11 cellular contexts compared by ENCODE assay signal in the genomic region with DNA sequence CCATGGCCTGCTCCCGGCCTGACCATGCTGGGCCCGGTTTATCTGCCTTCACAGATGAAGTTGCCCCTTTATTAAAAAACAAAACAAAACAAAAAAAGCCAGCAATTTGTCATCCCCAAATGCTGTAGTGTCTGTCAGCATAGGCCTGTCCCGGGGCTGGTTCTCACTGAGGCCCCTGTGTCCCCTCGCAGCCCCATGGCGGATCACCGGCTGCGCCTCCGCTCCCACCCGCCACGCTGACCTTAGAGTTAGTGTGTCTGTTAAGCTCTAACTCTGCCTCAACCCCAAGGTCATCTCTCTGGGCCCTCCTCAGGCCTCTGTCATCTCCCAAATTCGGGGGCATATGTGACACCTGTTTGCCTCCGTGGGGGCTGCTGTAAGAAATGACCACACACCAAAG. TPM values are rescaled to one million over a fixed set of nuclear protein-coding genes. Genes with fewer than 3 reads are reported as not detected.
DNase-seq lines count a peak whose midpoint lies in the region; ATAC-seq and TF ChIP-seq lines count a peak whose summit lies in the region.
"Had no signal": no experiment of that assay in that cellular context is flagged by ENCODE, and none has a peak within 500 bp of the region (broad histone marks: within the 10 kb centered on the region; RNA-seq: fewer than 3 reads in every experiment).

No MANE protein-coding gene starts in this region.

- H3K27ac ChIP-seq in mammary epithelial cell (ENCODE audit: insufficient read depth, low read depth, low read length) (no peak overlapping the region), breast epithelium (peak overlapping the region; percentile 96 to 98)

- BruUV-seq in MCF 10A (replicated peaks; lab: Mats Ljungman, UMichigan) (no TSS peak), mammary epithelial cell (replicated peaks; lab: Mats Ljungman, UMichigan) (no TSS peak)

- DNase-seq in MCF 10A (ENCODE audit: unreplicated experiment) (no peak), mammary epithelial cell (no peak), breast epithelium (ENCODE audit: low spot score in 2 of 2) (no peak), type B pancreatic cell (ENCODE audit: extremely low spot score, unreplicated experiment) (no peak), islet precursor cell (no peak), SKM-1 treated with dmso at 0.1 percent for 144 hours (lab: John Stamatoyannopoulos, UW; ENCODE audit: unreplicated experiment) (no peak)
- DNase-seq: activated T-cell treated with anti-CD3 and anti-CD28 coated beads for 4 hours, NCI-H1694 treated with DMSO at 0.1 percent for 48 hours had no signal

- peaks cover 18% of the 10 kb centered on the region for H3K36me3 Mint-ChIP-seq in MCF 10A (ENCODE audit: insufficient read depth, unreplicated experiment)
- H3K36me3 Mint-ChIP-seq in nephron (ENCODE audit: low read depth), result no peaks in the 10 kb centered on the region
- H3K36me3 Mint-ChIP-seq in type B pancreatic cell, result no peaks in the 10 kb centered on the region

- H4K20me1 ChIP-seq in mammary epithelial cell (ENCODE audit: insufficient read depth, low read length), result no peaks in the 10 kb centered on the region

- H3K27ac Mint-ChIP-seq in MCF 10A (ENCODE audit: low read depth, unreplicated experiment), result peak overlapping the region; percentile 98
- peak overlapping the region in 2 of 3 experiments; percentile 30 to 50 for H3K27ac Mint-ChIP-seq in nephron
- H3K27ac Mint-ChIP-seq in type B pancreatic cell, result peak overlapping the region; percentile 56

- H3K4me1 ChIP-seq in mammary epithelial cell (ENCODE audit: insufficient read depth, low read length), result peaks cover 13% of the 10 kb centered on the region
- peaks cover 5% of the 10 kb centered on the region in 2 donors for H3K4me1 ChIP-seq in breast epithelium

- CTCF ChIA-PET in MCF 10A (lab: Yijun Ruan, JAX) (interaction anchor here (0.6 to 1.6 kb wide), 7 partner anchors 17 to 570 kb away, joined by 3 to 7 read pairs (median 4); no protein-coding TSS in a partner anchor), mammary epithelial cell (lab: Charles Lee; ENCODE audit: low non-redundant PET) (no interaction called here)

- H3K4me1 Mint-ChIP-seq in MCF 10A (ENCODE audit: insufficient read depth, unreplicated experiment) (peaks cover 11% of the 10 kb centered on the region), nephron (peaks cover 19% of the 10 kb centered on the region), type B pancreatic cell (ENCODE audit: unreplicated experiment) (peaks cover 22% of the 10 kb centered on the region)

- H3K27me3 ChIP-seq in mammary epithelial cell (ENCODE audit: insufficient read depth, low read length) (no peaks in the 10 kb centered on the region), breast epithelium (no peaks in the 10 kb centered on the region)

- H3K9me3 Mint-ChIP-seq in MCF 10A (ENCODE audit: unreplicated experiment), result no peaks in the 10 kb centered on the region
- H3K9me3 Mint-ChIP-seq in nephron, result no peaks in the 10 kb centered on the region
- no peaks in the 10 kb centered on the region for H3K9me3 Mint-ChIP-seq in type B pancreatic cell

- H3K4me3 Mint-ChIP-seq in MCF 10A (ENCODE audit: unreplicated experiment) (no peak overlapping the region), nephron (no peak overlapping the region), type B pancreatic cell (no peak overlapping the region)

- TF ChIP-seq POLR2A in breast epithelium (IDR thresholded peaks at IDR 0.05), result no peak

- in situ Hi-C loops in mammary epithelial cell (cut with MboI; ENCODE audit: low sequenced_read_pairs in 2 of 2), result no loop called here

- H3K4me3 ChIP-seq in mammary epithelial cell (replicated peaks in 1 of 3; ENCODE audit: insufficient read depth in 1 of 3, low read depth in 2 of 3, low read length in 3 of 3) (no peak overlapping the region), breast epithelium (no peak overlapping the region)

- H3K4me2 ChIP-seq in mammary epithelial cell (ENCODE audit: insufficient read depth, low read depth, low read length), result no peak overlapping the region

- POLR2A ChIA-PET in MCF 10A (lab: Yijun Ruan, JAX), result interaction anchor here (0.6 to 4.0 kb wide), 9 partner anchors 9 to 351 kb away, joined by 3 to 65 read pairs (median 9); a partner anchor contains a TSS

- intact Hi-C loops in MCF 10A (cut with micrococcal nuclease), result loop anchor here (10.0 kb wide), 1 partner anchor 51 kb away; a partner anchor contains a TSS
- intact Hi-C loops in mammary epithelial cell (cut with micrococcal nuclease), result no loop called here
- intact Hi-C loops in breast epithelium (cut with DNase I; ENCODE audit: low total_unique reads), result no loop called here

- 93% methylated on average over 10 of the region's 12 CpGs for WGBS in mammary epithelial cell (ENCODE audit: low coverage, missing lambda C conversion rate)

- H3K9me3 ChIP-seq in mammary epithelial cell (replicated peaks; ENCODE audit: insufficient read depth, low read length), result no peaks in the 10 kb centered on the region
- H3K9me3 ChIP-seq in breast epithelium, result no peaks in the 10 kb centered on the region

- dilution Hi-C loops in mammary epithelial cell (cut with HindIII; ENCODE audit: low sequenced_read_pairs), result no loop called here

- no peaks in the 10 kb centered on the region for H3K36me3 ChIP-seq in mammary epithelial cell (ENCODE audit: insufficient read depth, low read length)
- H3K36me3 ChIP-seq in breast epithelium, result no peaks in the 10 kb centered on the region

- TF ChIP-seq CTCF in MCF 10A (IDR thresholded peaks at IDR 0.05; ENCODE audit: unreplicated experiment) (no peak), mammary epithelial cell (conservative IDR thresholded peaks at IDR 0.05 in 1 of 2, IDR thresholded peaks at IDR 0.05 in 1 of 2; ENCODE audit: extremely low read depth in 1 of 2, insufficient read depth in 1 of 2, low read depth in 1 of 2, low read length in 2 of 2) (no peak), breast epithelium (IDR thresholded peaks at IDR 0.05) (no peak), nephron (IDR thresholded peaks at IDR 0.05; ENCODE audit: unreplicated experiment in 3 of 3) (no peak), type B pancreatic cell (conservative IDR thresholded peaks at IDR 0.05) (no peak)

- no peak for ATAC-seq in GM19397 (IDR thresholded peaks at IDR 0.05; ENCODE audit: unreplicated experiment)

- no peak overlapping the region for H2AFZ ChIP-seq in mammary epithelial cell (ENCODE audit: low read depth, low read length)

- H3K9ac ChIP-seq in mammary epithelial cell (ENCODE audit: insufficient read depth, low read length), result no peak overlapping the region

- no peaks in the 10 kb centered on the region for H3K79me2 ChIP-seq in mammary epithelial cell (ENCODE audit: insufficient read depth, low read length)

- H3K27me3 Mint-ChIP-seq in MCF 10A (ENCODE audit: insufficient read depth, unreplicated experiment), result no peaks in the 10 kb centered on the region
- H3K27me3 Mint-ChIP-seq in nephron (ENCODE audit: low read depth), result peaks cover 15% of the 10 kb centered on the region
- H3K27me3 Mint-ChIP-seq in type B pancreatic cell, result no peaks in the 10 kb centered on the region

RNA-seq across cellular contexts. Expression of a gene that starts 11.1 kb away (rescaled TPM):
- 23.8 and 27.0 TPM in 2 replicates for total RNA-seq in MCF 10A (2022)
- under 1 TPM; 0.17 to 0.33 TPM for total RNA-seq in mammary epithelial cell
- 0.99 TPM for polyA plus RNA-seq in mammary epithelial cell
- 1.3 TPM for polyA minus RNA-seq in mammary epithelial cell
- total RNA-seq in breast epithelium, result 10 to 100 TPM in 2 of 3 donors, 1 to 10 TPM in 1; 8.8 to 26.5 (median 15.4) TPM
- 2.6 and 5.3 TPM in 2 replicates for total RNA-seq in type B pancreatic cell (ENCODE audit: low replicate concordance)

RNA-seq across cellular contexts. Expression of a gene that starts 55.3 kb away (rescaled TPM):
- 4.5 and 6.2 TPM in 2 replicates for total RNA-seq in MCF 10A (2022)
- total RNA-seq in mammary epithelial cell, result under 1 TPM in 1 of 2 donors, not detected in 1; 0.14 TPM
- 0.82 TPM for polyA plus RNA-seq in mammary epithelial cell
- polyA minus RNA-seq in mammary epithelial cell, result 0.83 TPM
- total RNA-seq in breast epithelium, result under 1 TPM in 1 of 3 donors, not detected in 2; under 0.01 TPM
- total RNA-seq in type B pancreatic cell (ENCODE audit: low replicate concordance), result 0.24 TPM in 1 of 2 replicates, not detected in the other
- total RNA-seq: bronchial epithelial cell had no signal

Comparison
In these comparisons a context has a peak if more than half of its experiments do, and no peak if none do; other contexts are left out.
1. H3K27ac Mint-ChIP-seq: peak in every context shown above with its lines; median percentile 98 in MCF 10A; 56 in type B pancreatic cell; 40 in nephron.